ENCODE assay signal across 21 cellular contexts in the genomic region with DNA sequence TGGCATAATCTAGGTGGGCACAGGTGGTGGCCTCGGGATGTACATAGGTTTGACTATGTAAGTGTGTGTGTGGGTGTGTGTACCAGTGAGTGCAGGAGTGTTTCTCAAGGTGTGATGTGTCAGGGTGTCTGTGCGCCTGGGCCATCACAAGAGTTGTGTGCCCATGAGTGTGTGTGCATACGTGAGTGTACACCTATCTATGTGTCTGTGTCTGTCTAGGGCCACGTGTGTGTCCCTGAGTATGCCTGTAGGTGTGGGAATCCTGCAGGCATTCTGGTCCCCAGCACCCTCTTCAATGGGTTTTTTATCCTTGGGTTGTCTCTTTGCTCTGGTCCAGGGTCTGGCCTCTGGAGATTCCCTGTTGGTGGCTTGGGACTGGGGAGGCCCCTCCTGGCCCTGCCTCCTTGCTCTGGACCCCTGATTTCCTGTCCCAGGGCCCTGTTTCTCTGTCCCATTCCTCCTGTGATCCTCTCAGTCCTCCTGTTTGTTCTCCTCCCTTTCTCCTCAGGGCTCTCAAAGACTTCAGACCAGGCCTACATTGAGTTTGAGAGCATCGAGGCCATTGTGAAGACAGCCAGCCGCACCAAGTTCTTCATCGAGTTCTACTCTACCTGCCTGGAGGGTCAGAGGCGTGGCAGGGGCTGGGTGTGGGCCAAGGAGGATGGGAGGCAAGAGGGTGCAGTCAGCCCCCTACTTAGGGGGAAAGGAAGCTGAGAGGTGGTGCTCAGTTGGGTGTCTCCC. TPM values are rescaled to one million over a fixed set of nuclear protein-coding genes. Genes with fewer than 3 reads are reported as not detected.
A peak's percentile ranks its signal among the peaks of the same experiment; 100 is the strongest.
DNase-seq lines count a peak whose midpoint lies in the region; ATAC-seq, FAIRE-seq and TF ChIP-seq lines count a peak whose summit lies in the region.
"Had no signal": no experiment of that assay in that cellular context is flagged by ENCODE, and none has a peak within 500 bp of the region (broad histone marks: within the 10 kb centered on the region; RNA-seq: fewer than 3 reads in every experiment).

No MANE protein-coding gene starts in this region.

- H3K27me3 Mint-ChIP-seq in CD4-positive, alpha-beta memory T cell = peaks cover 0 to 2% of the 10 kb centered on the region in 2 donors
- no peaks in the 10 kb centered on the region for H3K27me3 Mint-ChIP-seq in activated T-helper 17 cell treated with anti-CD3 and anti-CD28 coated beads, Interleukin-2, amount 50 U/mL, for 72 hours
- H3K27me3 Mint-ChIP-seq in naive thymus-derived CD8-positive, alpha-beta T cell = peaks cover 0 to 2% (median under 1%) of the 10 kb centered on the region in 5 donors

- H4K20me1 ChIP-seq in Karpas-422 (ENCODE audit: insufficient read depth, low read depth, low read length) = peaks cover 11% of the 10 kb centered on the region; the same call in 1 of the 2 replicates

- no peak for FAIRE-seq in D721Med (lab: Jason Lieb, UNC)

- no peaks in the 10 kb centered on the region for H3K27me3 ChIP-seq in CD4-positive, alpha-beta memory T cell (ENCODE audit: insufficient read depth, low read length)
- H3K27me3 ChIP-seq in Karpas-422 (ENCODE audit: low read length) = no peaks in the 10 kb centered on the region

- H3K9me2 ChIP-seq in Karpas-422 (replicated peaks; ENCODE audit: insufficient read depth, low read length) = no peaks in the 10 kb centered on the region

- H3K27ac Mint-ChIP-seq in CD4-positive, alpha-beta memory T cell = peak overlapping the region in 4 of 7 donors; percentile 54 to 82 (median 72)
- peak overlapping the region; percentile 74 for H3K27ac Mint-ChIP-seq in activated T-helper 17 cell treated with anti-CD3 and anti-CD28 coated beads, Interleukin-2, amount 50 U/mL, for 72 hours
- H3K27ac Mint-ChIP-seq in naive thymus-derived CD8-positive, alpha-beta T cell = peak overlapping the region in 7 of 10 donors; percentile 32 to 87 (median 65)
- H3K27ac Mint-ChIP-seq: mesothelial cell of epicardium had no signal

- no peak overlapping the region for H3K9ac ChIP-seq in Karpas-422 (ENCODE audit: low read length)

- no peak for ATAC-seq in activated T-helper 17 cell treated with anti-CD3 and anti-CD28 coated beads, Interleukin-2, amount 50 U/mL, for 72 hours (replicated peaks)
- no peak for ATAC-seq in naive thymus-derived CD8-positive, alpha-beta T cell
- no peak for ATAC-seq in sciatic nerve
- ATAC-seq: activated T-cell treated with anti-CD3 and anti-CD28 coated beads, Interleukin-2, amount 50 U/mL, for 4 hours; right cardiac atrium had no signal

- no peak for TF ChIP-seq CTCF in 22Rv1 (IDR thresholded peaks at IDR 0.05)
- no peak for TF ChIP-seq CTCF in D721Med (IDR thresholded peaks at IDR 0.05; ENCODE audit: insufficient read depth, missing control alignments)

- no peaks in the 10 kb centered on the region for H3K4me1 ChIP-seq in CD4-positive, alpha-beta memory T cell (ENCODE audit: insufficient read depth, low read length)
- no peaks in the 10 kb centered on the region for H3K4me1 ChIP-seq in Karpas-422 (ENCODE audit: low read length)

- H3K27ac ChIP-seq in 22Rv1 (0 out of 2 replicates have a peak overlapping the region, but pooled peaks have one; percentile 12), Karpas-422 (ENCODE audit: low read length) (no peak overlapping the region)
- no peak overlapping the region for H3K27ac ChIP-seq in CD4-positive, alpha-beta memory T cell (ENCODE audit: low read depth, low read length)
- H3K27ac ChIP-seq: neutrophil had no signal

- H3K36me3 Mint-ChIP-seq in CD4-positive, alpha-beta memory T cell = peaks cover 28 to 71% of the 10 kb centered on the region in 2 donors
- peaks cover 82% of the 10 kb centered on the region for H3K36me3 Mint-ChIP-seq in activated T-helper 17 cell treated with anti-CD3 and anti-CD28 coated beads, Interleukin-2, amount 50 U/mL, for 72 hours (ENCODE audit: low read depth)
- H3K36me3 Mint-ChIP-seq in naive thymus-derived CD8-positive, alpha-beta T cell = peaks cover 0 to 58% (median 0%) of the 10 kb centered on the region in 3 donors

- H3K79me2 ChIP-seq in Karpas-422 (ENCODE audit: low read length) = no peaks in the 10 kb centered on the region

- no peak overlapping the region for H3K4me2 ChIP-seq in Karpas-422 (ENCODE audit: low read depth, low read length, poor library complexity, severe bottlenecking)

- H3K4me3 Mint-ChIP-seq in CD4-positive, alpha-beta memory T cell = no peak overlapping the region
- H3K4me3 Mint-ChIP-seq in activated T-helper 17 cell treated with anti-CD3 and anti-CD28 coated beads, Interleukin-2, amount 50 U/mL, for 72 hours = no peak overlapping the region
- no peak overlapping the region for H3K4me3 Mint-ChIP-seq in naive thymus-derived CD8-positive, alpha-beta T cell
- H3K4me3 Mint-ChIP-seq: activated T-cell treated with anti-CD3 and anti-CD28 coated beads, Interleukin-2, amount 50 U/mL, for 4 hours; mesothelial cell of epicardium had no signal

- CTCF ChIA-PET in CD4-positive, alpha-beta memory T cell (lab: Charles Lee; ENCODE audit: partially characterized antibody) = interaction anchor here (0.8 to 4.9 kb wide), 2 partner anchors 10 to 252 kb away, joined by 4 to 40 read pairs; a partner anchor contains a TSS

- DNase-seq in CD4-positive, alpha-beta memory T cell = no peak
- peak in 1 of 10 donors; percentile 4 for DNase-seq in naive thymus-derived CD8-positive, alpha-beta T cell
- no peak for DNase-seq in D721Med (ENCODE audit: insufficient read length, low spot score)
- DNase-seq in hippocampal formation (lab: John Stamatoyannopoulos, UW) = no peak
- no peak for DNase-seq in sciatic nerve (ENCODE audit: low spot score)
- no peak for DNase-seq in Karpas-422
- DNase-seq: activated CD4-positive, alpha-beta T cell treated with anti-CD3 and anti-CD28 coated beads for 48 hours; activated T-cell treated with anti-CD3 and anti-CD28 coated beads, Interleukin-2, amount 50 U/mL, for 4 hours; caudate nucleus; GDM1; hypothalamus; KBM-7; NCI-H1048 had no signal

- H3K36me3 ChIP-seq in CD4-positive, alpha-beta memory T cell (ENCODE audit: insufficient read depth, low read length) = peaks cover 49% of the 10 kb centered on the region
- H3K36me3 ChIP-seq in Karpas-422 (ENCODE audit: insufficient read depth, low read length) = peaks cover 14% of the 10 kb centered on the region; the same call in 1 of the 2 replicates

- no peak overlapping the region for H2AFZ ChIP-seq in Karpas-422 (ENCODE audit: low read length)

- H3K4me3 ChIP-seq in CD4-positive, alpha-beta memory T cell (ENCODE audit: low read length in 2 of 2) = no peak overlapping the region
- no peak overlapping the region for H3K4me3 ChIP-seq in Karpas-422 (ENCODE audit: low read length)

- H3K4me1 Mint-ChIP-seq in CD4-positive, alpha-beta memory T cell = peaks cover 0 to 6% (median 1%) of the 10 kb centered on the region in 4 donors
- H3K4me1 Mint-ChIP-seq in activated T-helper 17 cell treated with anti-CD3 and anti-CD28 coated beads, Interleukin-2, amount 50 U/mL, for 72 hours = peaks cover 5% of the 10 kb centered on the region
- peaks cover 10 to 18% (median 12%) of the 10 kb centered on the region in 4 donors for H3K4me1 Mint-ChIP-seq in naive thymus-derived CD8-positive, alpha-beta T cell

- intact Hi-C loops in CD4-positive, alpha-beta memory T cell (cut with micrococcal nuclease) = no loop called here
- intact Hi-C loops in sciatic nerve (cut with DNase I) = no loop called here

- no peaks in the 10 kb centered on the region for H3K9me3 ChIP-seq in CD4-positive, alpha-beta memory T cell (ENCODE audit: control insufficient read depth in 1 of 2, low read length in 2 of 2)
- no peaks in the 10 kb centered on the region for H3K9me3 ChIP-seq in Karpas-422 (ENCODE audit: low read length)

- H3K9me3 Mint-ChIP-seq in CD4-positive, alpha-beta memory T cell = no peaks in the 10 kb centered on the region
- H3K9me3 Mint-ChIP-seq in activated T-helper 17 cell treated with anti-CD3 and anti-CD28 coated beads, Interleukin-2, amount 50 U/mL, for 72 hours = no peaks in the 10 kb centered on the region
- H3K9me3 Mint-ChIP-seq in naive thymus-derived CD8-positive, alpha-beta T cell = no peaks in the 10 kb centered on the region
- H3K9me3 Mint-ChIP-seq: activated T-cell treated with anti-CD3 and anti-CD28 coated beads, Interleukin-2, amount 50 U/mL, for 4 hours; mesothelial cell of epicardium had no signal

- POLR2A ChIA-PET in CD4-positive, alpha-beta memory T cell (lab: Charles Lee; ENCODE audit: partially characterized antibody) = no interaction called here
- POLR2A ChIA-PET in naive thymus-derived CD8-positive, alpha-beta T cell (lab: Charles Lee) = no interaction called here

RNA-seq across cellular contexts. Expression of a gene that starts 9.4 kb away (rescaled TPM):
- total RNA-seq in CD4-positive, alpha-beta memory T cell = 100 to 1,000 TPM; 145 to 152 TPM
- 10 to 100 TPM in 1 of 2 donors, 1 to 10 TPM in 1; 4.0 to 10.2 TPM for polyA plus RNA-seq in CD4-positive, alpha-beta memory T cell
- 10 to 100 TPM; 69.3 to 86.6 TPM for total RNA-seq in activated T-helper 17 cell treated with anti-CD3 and anti-CD28 coated beads, Interleukin-2, amount 50 U/mL, for 72 hours
- total RNA-seq in naive thymus-derived CD8-positive, alpha-beta T cell = 100 to 1,000 TPM; 154 to 162 TPM
- polyA plus RNA-seq in naive thymus-derived CD8-positive, alpha-beta T cell = 1 to 10 TPM; 6.0 to 8.6 (median 6.1) TPM
- 142 TPM for total RNA-seq in sciatic nerve
- total RNA-seq in Karpas-422 (2014; rRNA removed; shearing (Covaris generic); ENCODE audit: low replicate concordance) = 73.6 and 83.9 TPM in 2 replicates

RNA-seq across cellular contexts. Expression of a gene that starts 10.0 kb away (rescaled TPM):
- not detected for total RNA-seq in CD4-positive, alpha-beta memory T cell
- polyA plus RNA-seq in CD4-positive, alpha-beta memory T cell = not detected
- not detected for total RNA-seq in activated T-helper 17 cell treated with anti-CD3 and anti-CD28 coated beads, Interleukin-2, amount 50 U/mL, for 72 hours
- not detected for total RNA-seq in naive thymus-derived CD8-positive, alpha-beta T cell
- polyA plus RNA-seq in naive thymus-derived CD8-positive, alpha-beta T cell = not detected
- total RNA-seq in sciatic nerve = not detected
- total RNA-seq in Karpas-422 (2014; rRNA removed; shearing (Covaris generic); ENCODE audit: low replicate concordance) = not detected in 2 replicates
- total RNA-seq: activated T-cell treated with anti-CD3 and anti-CD28 coated beads, Interleukin-2, amount 50 U/mL, for 4 hours; H4; kidney epithelial cell; mesothelial cell of epicardium; right cardiac atrium; SK-MEL-5 had no signal

RNA-seq across cellular contexts. Expression of a gene that starts 17.3 kb away (rescaled TPM):
- total RNA-seq in CD4-positive, alpha-beta memory T cell = not detected
- polyA plus RNA-seq in CD4-positive, alpha-beta memory T cell = not detected
- total RNA-seq in activated T-helper 17 cell treated with anti-CD3 and anti-CD28 coated beads, Interleukin-2, amount 50 U/mL, for 72 hours = not detected
- 1 to 10 TPM in 1 of 2 experiments, under 1 TPM in 1; 0.31 to 1.0 TPM for total RNA-seq in naive thymus-derived CD8-positive, alpha-beta T cell
- not detected for polyA plus RNA-seq in naive thymus-derived CD8-positive, alpha-beta T cell
- 28.4 TPM for total RNA-seq in sciatic nerve
- total RNA-seq in Karpas-422 (2014; rRNA removed; shearing (Covaris generic); ENCODE audit: low replicate concordance) = 9.4 and 16.0 TPM in 2 replicates
- total RNA-seq: activated T-cell treated with anti-CD3 and anti-CD28 coated beads, Interleukin-2, amount 50 U/mL, for 4 hours; H4; kidney epithelial cell; mesothelial cell of epicardium; SK-MEL-5 had no signal

RNA-seq across cellular contexts. Expression of a gene that starts 42.0 kb away (rescaled TPM):
- not detected for total RNA-seq in CD4-positive, alpha-beta memory T cell
- polyA plus RNA-seq in CD4-positive, alpha-beta memory T cell = not detected
- total RNA-seq in activated T-helper 17 cell treated with anti-CD3 and anti-CD28 coated beads, Interleukin-2, amount 50 U/mL, for 72 hours = not detected
- not detected for total RNA-seq in naive thymus-derived CD8-positive, alpha-beta T cell
- not detected for polyA plus RNA-seq in naive thymus-derived CD8-positive, alpha-beta T cell
- total RNA-seq in sciatic nerve = 1.2 TPM
- not detected in 2 replicates for total RNA-seq in Karpas-422 (2014; rRNA removed; shearing (Covaris generic); ENCODE audit: low replicate concordance)
- total RNA-seq: SK-MEL-5 had no signal
